8 cellular contexts compared by ENCODE assay signal in genomic region chr2:43226558-43226954, GRCh38. TPM values are rescaled to one million over a fixed set of nuclear protein-coding genes. Genes with fewer than 3 reads are reported as not detected.
DNase-seq lines count a peak whose midpoint lies in the region; ATAC-seq, FAIRE-seq and TF ChIP-seq lines count a peak whose summit lies in the region.

A gene with protein sequence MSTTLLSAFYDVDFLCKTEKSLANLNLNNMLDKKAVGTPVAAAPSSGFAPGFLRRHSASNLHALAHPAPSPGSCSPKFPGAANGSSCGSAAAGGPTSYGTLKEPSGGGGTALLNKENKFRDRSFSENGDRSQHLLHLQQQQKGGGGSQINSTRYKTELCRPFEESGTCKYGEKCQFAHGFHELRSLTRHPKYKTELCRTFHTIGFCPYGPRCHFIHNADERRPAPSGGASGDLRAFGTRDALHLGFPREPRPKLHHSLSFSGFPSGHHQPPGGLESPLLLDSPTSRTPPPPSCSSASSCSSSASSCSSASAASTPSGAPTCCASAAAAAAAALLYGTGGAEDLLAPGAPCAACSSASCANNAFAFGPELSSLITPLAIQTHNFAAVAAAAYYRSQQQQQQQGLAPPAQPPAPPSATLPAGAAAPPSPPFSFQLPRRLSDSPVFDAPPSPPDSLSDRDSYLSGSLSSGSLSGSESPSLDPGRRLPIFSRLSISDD (minus strand): TSS chr2:43226606. CDS start chr2:43226315, 291 bp downstream.

- H3K27me3 Mint-ChIP-seq in activated B cell treated with CpG ODN at 0.5 μM for 24 hours, result peaks cover 2% of the 10 kb centered on the region

- H3K4me1 Mint-ChIP-seq in activated B cell treated with CpG ODN at 0.5 μM for 24 hours, result peaks cover 56% of the 10 kb centered on the region

- peak within 1 kb of the TSS; percentile 92 for H3K4me3 ChIP-seq in bronchial epithelial cell (ENCODE audit: low read depth, low read length)

- CTCF ChIA-PET in activated B cell treated with CpG ODN at 0.5 μM for 24 hours (lab: Charles Lee), result interaction anchor here (1.0 to 12.6 kb wide), 7 partner anchors 57 to 280 kb away, joined by 3 to 336 read pairs (median 37); no protein-coding TSS in a partner anchor

- ATAC-seq in GM19023 (IDR thresholded peaks at IDR 0.05; ENCODE audit: unreplicated experiment), result peak; percentile 63
- ATAC-seq in HG03175 (IDR thresholded peaks at IDR 0.05; ENCODE audit: unreplicated experiment), result peak; percentile 57
- ATAC-seq in activated B cell treated with CpG ODN at 0.5 μM for 24 hours (ENCODE audit: low read depth), result peak; percentile 71

- H3K36me3 ChIP-seq in bronchial epithelial cell (ENCODE audit: control insufficient read depth, insufficient read depth, low read length), result peaks cover 8% of the 10 kb centered on the region

- peaks cover 50% of the 10 kb centered on the region for H3K36me3 Mint-ChIP-seq in activated B cell treated with CpG ODN at 0.5 μM for 24 hours (ENCODE audit: low read depth)

- H3K27ac Mint-ChIP-seq in activated B cell treated with CpG ODN at 0.5 μM for 24 hours, result peak within 1 kb of the TSS; percentile 95

- no peaks in the 10 kb centered on the region for H3K9me3 Mint-ChIP-seq in activated B cell treated with CpG ODN at 0.5 μM for 24 hours

- TF ChIP-seq CTCF in activated B cell treated with CpG ODN at 0.5 μM for 24 hours (IDR thresholded peaks at IDR 0.05) (no peak), bronchial epithelial cell (IDR thresholded peaks at IDR 0.05; ENCODE audit: insufficient read depth, low read length, severe bottlenecking) (peak; percentile 31)

- peak; percentile 99 for DNase-seq in AG08396 (ENCODE audit: low spot score)
- DNase-seq in NCI-H345 (lab: John Stamatoyannopoulos, UW), result peak; percentile 91
- peak; percentile 93 for DNase-seq in activated B cell treated with CpG ODN at 0.5 μM for 24 hours
- peak; percentile 75 for DNase-seq in bronchial epithelial cell (ENCODE audit: low read depth)
- DNase-seq in inferior parietal cortex (ENCODE audit: extremely low spot score), result peak; percentile 92
- peak; percentile 86 to 94 (median 90) for DNase-seq in stimulated activated CD4-positive, alpha-beta T cell treated with anti-CD3 and anti-CD28 coated beads, Interleukin-12 subunit alpha, Interleukin-12 subunit beta, amount 100 ng/mL, for 48 hours (ENCODE audit: low read depth in 2 of 3, low spot score in 1 of 3)

- no peak for FAIRE-seq in bronchial epithelial cell (lab: Jason Lieb, UNC)

- POLR2A ChIA-PET in activated B cell treated with CpG ODN at 0.5 μM for 24 hours (lab: Charles Lee), result interaction anchor here (0.6 to 13.9 kb wide), 22 partner anchors 10 to 416 kb away, joined by 3 to 561 read pairs (median 6); no protein-coding TSS in a partner anchor

- intact Hi-C loops in activated B cell treated with CpG ODN at 0.5 μM for 24 hours (cut with micrococcal nuclease), result loop anchor here (1.0 to 2.0 kb wide), 6 partner anchors 8 to 416 kb away; partner anchors contain the start of gene THADA

- peak within 1 kb of the TSS; percentile 95 for H3K4me3 Mint-ChIP-seq in activated B cell treated with CpG ODN at 0.5 μM for 24 hours

- no peaks in the 10 kb centered on the region for H3K27me3 ChIP-seq in bronchial epithelial cell (ENCODE audit: control insufficient read depth, insufficient read depth, low read length)

RNA-seq across cellular contexts. Expression of the gene that starts here (rescaled TPM):
- 56.7 and 62.1 TPM in 2 replicates for total RNA-seq in activated B cell treated with CpG ODN at 0.5 μM for 24 hours
- 4.4 and 8.2 TPM in 2 replicates for total RNA-seq in bronchial epithelial cell

Comparison
In these comparisons a context has a peak if more than half of its experiments do, and no peak if none do; other contexts are left out.
1. Peak in every context shown above with its lines: DNase-seq, ATAC-seq and H3K4me3 ChIP-seq.